14 cellular contexts compared by ENCODE assay signal in genomic region chr12:56918139-56918538, GRCh38. TPM values are rescaled to one million over a fixed set of nuclear protein-coding genes. Genes with fewer than 3 reads are reported as not detected.
"Had no signal": no experiment of that assay in that cellular context is flagged by ENCODE, and none has a peak within 500 bp of the region (broad histone marks: within the 10 kb centered on the region; RNA-seq: fewer than 3 reads in every experiment).

No MANE protein-coding gene starts in this region.

RNA-seq across cellular contexts. Expression of gene SDR9C7, which starts 16.1 kb away (rescaled TPM):
- total RNA-seq: activated B cell treated with CpG ODN at 0.5 μM for 24 hours; activated CD4-positive, alpha-beta memory T cell treated with anti-CD3 and anti-CD28 coated beads for 36 hours; activated CD4-positive, alpha-beta memory T cell treated with anti-CD3 and anti-CD28 coated beads, Interleukin-2, amount 10 ng/mL, durations not matched to agents 7 days and 5 days; activated CD4-positive, alpha-beta T cell treated with anti-CD3 and anti-CD28 coated beads for 36 hours; activated CD4-positive, alpha-beta T cell treated with anti-CD3 and anti-CD28 coated beads, Interleukin-2, amount 10 ng/mL, durations not matched to agents 24 days and 14 days; activated CD4-positive, alpha-beta T cell treated with anti-CD3 and anti-CD28 coated beads, Interleukin-2, amount 10 ng/mL, durations not matched to agents 7 days and 5 days; activated CD8-positive, alpha-beta memory T cell treated with anti-CD3 and anti-CD28 coated beads for 36 hours; activated CD8-positive, alpha-beta memory T cell treated with anti-CD3 and anti-CD28 coated beads, Interleukin-2, amount 10 ng/mL, durations not matched to agents 7 days and 5 days; activated CD8-positive, alpha-beta T cell treated with anti-CD3 and anti-CD28 coated beads for 36 hours; activated CD8-positive, alpha-beta T cell treated with anti-CD3 and anti-CD28 coated beads, Interleukin-2, amount 10 ng/mL, durations not matched to agents 7 days and 5 days; T-helper 1 cell treated with Interleukin-12 subunit alpha and Interleukin-12 subunit beta and Interleukin-4 antibody, amounts not matched to agents 30 ng/mL and 1 ng/mL, for 36 hours; T-helper 17 cell; T-helper 2 cell treated with Interferon-gamma antibody and Interleukin-4, amounts not matched to agents 100 ng/mL and 5 ng/mL, for 36 hours; WTC11 had no signal
